Comparison of ENCODE assay signal across 24 cellular contexts in the genomic region with DNA sequence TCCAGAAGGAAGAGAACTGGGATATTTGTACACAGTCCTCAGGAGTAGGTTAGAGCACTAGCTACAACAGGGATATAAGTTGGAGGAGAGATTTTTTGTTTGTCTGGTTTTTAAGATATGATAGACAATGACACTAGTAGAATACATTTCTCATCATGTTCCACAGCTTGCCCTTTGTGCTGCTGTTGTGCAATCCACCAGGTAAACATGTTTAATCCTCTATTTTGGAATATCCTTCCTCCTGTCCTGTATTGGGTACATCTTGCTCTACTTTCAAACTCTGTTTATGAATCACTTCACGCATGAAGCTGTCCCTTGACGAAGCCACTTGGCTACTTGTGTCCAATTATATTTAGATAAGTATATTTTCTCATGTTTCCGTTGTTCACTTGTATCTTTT.
"Had no signal": no experiment of that assay in that cellular context is flagged by ENCODE, and none has a peak within 500 bp of the region (broad histone marks: within the 10 kb centered on the region; RNA-seq: fewer than 3 reads in every experiment).

No MANE protein-coding gene starts in this region.

- H3K27me3 ChIP-seq: esophagus squamous epithelium, left lung, neutrophil, tibial artery had no signal

- H3K27ac ChIP-seq: left lung, neutrophil, tibial artery had no signal

- H3K9me3 ChIP-seq: neutrophil had no signal

- FAIRE-seq: astrocyte had no signal

- DNase-seq: activated CD4-positive, alpha-beta T cell treated with anti-CD3 and anti-CD28 coated beads for 4 hours; activated CD4-positive, alpha-beta T cell treated with anti-CD3 and anti-CD28 coated beads, Interleukin-2, amount 50 U/mL, for 4 hours; activated CD8-positive, alpha-beta memory T cell treated with anti-CD3 and anti-CD28 coated beads for 24 hours; activated gamma-delta T cell; activated naive CD4-positive, alpha-beta T cell treated with anti-CD3 and anti-CD28 coated beads, Interleukin-2, amount 10 ng/mL, durations not matched to agents 7 days and 5 days; activated naive CD8-positive, alpha-beta T cell treated with anti-CD3 and anti-CD28 coated beads, Interleukin-2, amount 10 ng/mL, durations not matched to agents 7 days and 5 days; activated T-cell treated with anti-CD3 and anti-CD28 coated beads, Interleukin-2, amount 50 U/mL, for 1 hour; amniotic stem cell; central memory CD4-positive, alpha-beta T cell; endodermal cell; esophagus squamous epithelium; foreskin melanocyte; glutamatergic neuron; hippocampal formation; immature natural killer cell; left lung; nephron progenitor cell; stimulated activated CD4-positive, alpha-beta T cell treated with anti-CD3 and anti-CD28 coated beads, Interleukin-4, amount 100 ng/mL, for 24 hours; tibial artery had no signal

- H3K36me3 ChIP-seq: esophagus squamous epithelium, left lung, neutrophil, tibial artery had no signal

- ATAC-seq: left lung; sciatic nerve; stimulated activated effector memory CD8-positive, alpha-beta T cell treated with anti-CD3 and anti-CD28 coated beads, Interleukin-12 subunit alpha, Interleukin-12 subunit beta, amount 100 ng/mL, for 72 hours had no signal

- H3K4me3 ChIP-seq: esophagus squamous epithelium, left lung, skin epidermis, tibial artery had no signal
